Comparison of ENCODE assay signal across 21 cellular contexts in the genomic region with DNA sequence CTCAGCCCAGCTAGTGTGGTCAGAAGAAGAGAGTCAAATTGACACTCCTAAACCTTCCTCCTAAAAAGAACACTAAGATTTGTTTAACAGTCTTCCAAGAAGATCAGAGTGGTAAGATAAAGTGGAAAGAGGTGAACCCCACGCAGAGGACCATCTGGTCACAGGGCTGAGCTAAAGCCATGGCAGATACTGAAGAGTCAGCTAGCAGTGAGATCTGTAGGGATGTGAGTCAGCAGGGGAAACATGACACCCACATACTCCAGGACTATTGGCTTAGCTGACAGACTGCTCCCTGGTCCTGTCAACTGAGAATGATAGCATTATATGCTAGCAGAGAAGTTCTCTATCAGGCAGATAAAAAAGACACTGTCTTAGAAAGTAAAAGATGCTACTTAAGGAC.
A peak's percentile ranks its signal among the peaks of the same experiment; 100 is the strongest.
DNase-seq lines count a peak whose midpoint lies in the region; ATAC-seq and TF ChIP-seq lines count a peak whose summit lies in the region.
"Had no signal": no experiment of that assay in that cellular context is flagged by ENCODE, and none has a peak within 500 bp of the region (broad histone marks: within the 10 kb centered on the region; RNA-seq: fewer than 3 reads in every experiment).

No MANE protein-coding gene starts in this region.

- peak; percentile 5 for DNase-seq in GM23338 (ENCODE audit: low spot score)
- DNase-seq in MG63 = peak; percentile 15
- peak; percentile 29 for DNase-seq in SW480 (ENCODE audit: low spot score)
- peak; percentile 7 for DNase-seq in kidney tubule cell (ENCODE audit: low spot score)
- DNase-seq in T-helper 2 cell = no peak
- DNase-seq in NCI-H2029 (lab: John Stamatoyannopoulos, UW) = no peak
- DNase-seq: activated CD4-positive, alpha-beta T cell treated with anti-CD3 and anti-CD28 coated beads for 36 hours; adrenal gland; AML-193; caudate nucleus; COR-L47; effector CD4-positive, alpha-beta T cell; KG1; kidney; NCI-H1105; T1000 had no signal

- no peak overlapping the region for H3K27ac Mint-ChIP-seq in GM23338
- H3K27ac Mint-ChIP-seq: activated CD4-positive, alpha-beta T cell treated with anti-CD3 and anti-CD28 coated beads for 36 hours; stimulated activated memory B cell treated with anti-CD40 and anti-IgM and Interleukin-4, amounts not matched to agents 10 μg/mL and 1 μg/mL and 100 μg/mL, for 72 hours had no signal

- H3F3A ChIP-seq in GM23338 (replicated peaks; ENCODE audit: low read depth) = no peaks in the 10 kb centered on the region

- no peaks in the 10 kb centered on the region for H3K9me3 ChIP-seq in MG63
- H3K9me3 ChIP-seq: adrenal gland, thoracic aorta had no signal

- H3K4me2 ChIP-seq in GM23338 = no peak overlapping the region

- H3K4me3 ChIP-seq in GM23338 (no peak overlapping the region), MG63 (no peak overlapping the region)
- H3K4me3 ChIP-seq: adrenal gland, GM12878, thoracic aorta had no signal

- H3K27me3 Mint-ChIP-seq in GM23338 (ENCODE audit: insufficient read depth, low read depth, poor library complexity) = no peaks in the 10 kb centered on the region
- H3K27me3 Mint-ChIP-seq: activated CD4-positive, alpha-beta T cell treated with anti-CD3 and anti-CD28 coated beads for 36 hours; stimulated activated memory B cell treated with anti-CD40 and anti-IgM and Interleukin-4, amounts not matched to agents 10 μg/mL and 1 μg/mL and 100 μg/mL, for 72 hours had no signal

- no peaks in the 10 kb centered on the region for H3K36me3 ChIP-seq in GM23338 (ENCODE audit: insufficient read depth)
- H3K36me3 ChIP-seq in MG63 = no peaks in the 10 kb centered on the region
- H3K36me3 ChIP-seq: adrenal gland, thoracic aorta had no signal

- peaks cover 2% of the 10 kb centered on the region; the same call in 1 of the 3 replicates for H3K4me1 Mint-ChIP-seq in GM23338
- H3K4me1 Mint-ChIP-seq: activated CD4-positive, alpha-beta T cell treated with anti-CD3 and anti-CD28 coated beads for 36 hours; stimulated activated memory B cell treated with anti-CD40 and anti-IgM and Interleukin-4, amounts not matched to agents 10 μg/mL and 1 μg/mL and 100 μg/mL, for 72 hours had no signal

- H3K79me2 ChIP-seq in GM23338 (replicated peaks; ENCODE audit: insufficient read depth) = no peaks in the 10 kb centered on the region

- H3K9me3 Mint-ChIP-seq in GM23338 = no peaks in the 10 kb centered on the region

- no peak for TF ChIP-seq CTCF in GM23338 (conservative IDR thresholded peaks at IDR 0.05; ENCODE audit: low read depth in 2 of 2)

- no peaks in the 10 kb centered on the region for H3K9me2 ChIP-seq in GM23338 (ENCODE audit: insufficient read depth)

- H2AFZ ChIP-seq in GM23338 = peak overlapping the region; percentile 90

- H3K27me3 ChIP-seq in GM23338 (ENCODE audit: insufficient read depth) (no peaks in the 10 kb centered on the region), MG63 (no peaks in the 10 kb centered on the region)
- H3K27me3 ChIP-seq: adrenal gland had no signal

- no peaks in the 10 kb centered on the region for H3K36me3 Mint-ChIP-seq in GM23338 (ENCODE audit: low read depth)
- H3K36me3 Mint-ChIP-seq: stimulated activated memory B cell treated with anti-CD40 and anti-IgM and Interleukin-4, amounts not matched to agents 10 μg/mL and 1 μg/mL and 100 μg/mL, for 72 hours had no signal

- peak; percentile 54 for ATAC-seq in GM23338
- ATAC-seq in GM18502 (IDR thresholded peaks at IDR 0.05; ENCODE audit: poor library complexity, unreplicated experiment) = no peak
- no peak for ATAC-seq in HG03175 (IDR thresholded peaks at IDR 0.05; ENCODE audit: unreplicated experiment)
- ATAC-seq: activated CD4-positive, alpha-beta T cell treated with anti-CD3 and anti-CD28 coated beads for 36 hours; GM12878; stimulated activated memory B cell treated with anti-CD40 and anti-IgM and Interleukin-4, amounts not matched to agents 10 μg/mL and 1 μg/mL and 100 μg/mL, for 72 hours had no signal

- H4K20me1 ChIP-seq in GM23338 (replicated peaks; ENCODE audit: insufficient read depth) = no peaks in the 10 kb centered on the region

- no peaks in the 10 kb centered on the region for H3K4me1 ChIP-seq in GM23338 (ENCODE audit: insufficient read depth)
- H3K4me1 ChIP-seq: adrenal gland had no signal

- no peak overlapping the region for H3K4me3 Mint-ChIP-seq in GM23338
- H3K4me3 Mint-ChIP-seq: activated CD4-positive, alpha-beta T cell treated with anti-CD3 and anti-CD28 coated beads for 36 hours; stimulated activated memory B cell treated with anti-CD40 and anti-IgM and Interleukin-4, amounts not matched to agents 10 μg/mL and 1 μg/mL and 100 μg/mL, for 72 hours had no signal

- no peak overlapping the region for H3K27ac ChIP-seq in GM23338 (ENCODE audit: low read depth)
- H3K27ac ChIP-seq: adrenal gland, thoracic aorta had no signal

TF ChIP-seq in GM23338, 12 proteins besides CTCF, POLR2A, EP300 and RAD21:
- TF ChIP-seq POLR2AphosphoS5 (IDR thresholded peaks at IDR 0.05; ENCODE audit: low read depth) (no peak), JUNB (IDR thresholded peaks at IDR 0.05; ENCODE audit: unreplicated experiment) (no peak), ZNF331 (CRISPR knock-in tag; IDR thresholded peaks at IDR 0.05; ENCODE audit: low read depth) (no peak), NANOG (IDR thresholded peaks at IDR 0.05; ENCODE audit: borderline replicate concordance) (no peak), EZH2 (IDR thresholded peaks at IDR 0.05; ENCODE audit: low read depth, unreplicated experiment) (no peak), STAT1 (IDR thresholded peaks at IDR 0.05; ENCODE audit: unreplicated experiment) (no peak), CREB1 (CRISPR knock-in tag; IDR thresholded peaks at IDR 0.05; ENCODE audit: low read depth) (no peak), ZNF114 (CRISPR knock-in tag; IDR thresholded peaks at IDR 0.05) (no peak), EZH2phosphoT487 (IDR thresholded peaks at IDR 0.05; ENCODE audit: unreplicated experiment) (no peak)
- TF ChIP-seq, protein P1, sequence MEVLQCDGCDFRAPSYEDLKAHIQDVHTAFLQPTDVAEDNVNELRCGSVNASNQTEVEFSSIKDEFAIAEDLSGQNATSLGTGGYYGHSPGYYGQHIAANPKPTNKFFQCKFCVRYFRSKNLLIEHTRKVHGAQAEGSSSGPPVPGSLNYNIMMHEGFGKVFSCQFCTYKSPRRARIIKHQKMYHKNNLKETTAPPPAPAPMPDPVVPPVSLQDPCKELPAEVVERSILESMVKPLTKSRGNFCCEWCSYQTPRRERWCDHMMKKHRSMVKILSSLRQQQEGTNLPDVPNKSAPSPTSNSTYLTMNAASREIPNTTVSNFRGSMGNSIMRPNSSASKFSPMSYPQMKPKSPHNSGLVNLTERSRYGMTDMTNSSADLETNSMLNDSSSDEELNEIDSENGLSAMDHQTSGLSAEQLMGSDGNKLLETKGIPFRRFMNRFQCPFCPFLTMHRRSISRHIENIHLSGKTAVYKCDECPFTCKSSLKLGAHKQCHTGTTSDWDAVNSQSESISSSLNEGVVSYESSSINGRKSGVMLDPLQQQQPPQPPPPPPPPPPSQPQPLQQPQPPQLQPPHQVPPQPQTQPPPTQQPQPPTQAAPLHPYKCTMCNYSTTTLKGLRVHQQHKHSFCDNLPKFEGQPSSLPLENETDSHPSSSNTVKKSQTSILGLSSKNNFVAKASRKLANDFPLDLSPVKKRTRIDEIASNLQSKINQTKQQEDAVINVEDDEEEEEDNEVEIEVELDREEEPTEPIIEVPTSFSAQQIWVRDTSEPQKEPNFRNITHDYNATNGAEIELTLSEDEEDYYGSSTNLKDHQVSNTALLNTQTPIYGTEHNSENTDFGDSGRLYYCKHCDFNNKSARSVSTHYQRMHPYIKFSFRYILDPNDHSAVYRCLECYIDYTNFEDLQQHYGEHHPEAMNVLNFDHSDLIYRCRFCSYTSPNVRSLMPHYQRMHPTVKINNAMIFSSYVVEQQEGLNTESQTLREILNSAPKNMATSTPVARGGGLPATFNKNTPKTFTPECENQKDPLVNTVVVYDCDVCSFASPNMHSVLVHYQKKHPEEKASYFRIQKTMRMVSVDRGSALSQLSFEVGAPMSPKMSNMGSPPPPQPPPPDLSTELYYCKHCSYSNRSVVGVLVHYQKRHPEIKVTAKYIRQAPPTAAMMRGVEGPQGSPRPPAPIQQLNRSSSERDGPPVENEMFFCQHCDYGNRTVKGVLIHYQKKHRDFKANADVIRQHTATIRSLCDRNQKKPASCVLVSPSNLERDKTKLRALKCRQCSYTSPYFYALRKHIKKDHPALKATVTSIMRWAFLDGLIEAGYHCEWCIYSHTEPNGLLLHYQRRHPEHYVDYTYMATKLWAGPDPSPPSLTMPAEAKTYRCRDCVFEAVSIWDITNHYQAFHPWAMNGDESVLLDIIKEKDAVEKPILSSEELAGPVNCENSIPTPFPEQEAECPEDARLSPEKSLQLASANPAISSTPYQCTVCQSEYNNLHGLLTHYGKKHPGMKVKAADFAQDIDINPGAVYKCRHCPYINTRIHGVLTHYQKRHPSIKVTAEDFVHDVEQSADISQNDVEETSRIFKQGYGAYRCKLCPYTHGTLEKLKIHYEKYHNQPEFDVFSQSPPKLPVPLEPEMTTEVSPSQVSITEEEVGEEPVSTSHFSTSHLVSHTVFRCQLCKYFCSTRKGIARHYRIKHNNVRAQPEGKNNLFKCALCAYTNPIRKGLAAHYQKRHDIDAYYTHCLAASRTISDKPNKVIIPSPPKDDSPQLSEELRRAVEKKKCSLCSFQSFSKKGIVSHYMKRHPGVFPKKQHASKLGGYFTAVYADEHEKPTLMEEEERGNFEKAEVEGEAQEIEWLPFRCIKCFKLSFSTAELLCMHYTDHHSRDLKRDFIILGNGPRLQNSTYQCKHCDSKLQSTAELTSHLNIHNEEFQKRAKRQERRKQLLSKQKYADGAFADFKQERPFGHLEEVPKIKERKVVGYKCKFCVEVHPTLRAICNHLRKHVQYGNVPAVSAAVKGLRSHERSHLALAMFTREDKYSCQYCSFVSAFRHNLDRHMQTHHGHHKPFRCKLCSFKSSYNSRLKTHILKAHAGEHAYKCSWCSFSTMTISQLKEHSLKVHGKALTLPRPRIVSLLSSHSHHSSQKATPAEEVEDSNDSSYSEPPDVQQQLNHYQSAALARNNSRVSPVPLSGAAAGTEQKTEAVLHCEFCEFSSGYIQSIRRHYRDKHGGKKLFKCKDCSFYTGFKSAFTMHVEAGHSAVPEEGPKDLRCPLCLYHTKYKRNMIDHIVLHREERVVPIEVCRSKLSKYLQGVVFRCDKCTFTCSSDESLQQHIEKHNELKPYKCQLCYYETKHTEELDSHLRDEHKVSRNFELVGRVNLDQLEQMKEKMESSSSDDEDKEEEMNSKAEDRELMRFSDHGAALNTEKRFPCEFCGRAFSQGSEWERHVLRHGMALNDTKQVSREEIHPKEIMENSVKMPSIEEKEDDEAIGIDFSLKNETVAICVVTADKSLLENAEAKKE (CRISPR knock-in tag; IDR thresholded peaks at IDR 0.05) = no peak

Comparison
In these comparisons a context has a peak if more than half of its experiments do, and no peak if none do; other contexts are left out.
1. DNase-seq: peak in GM23338 (single experiment), MG63 (single experiment), SW480 (single experiment) and kidney tubule cell (single experiment); none in T-helper 2 cell (0 of 5) and NCI-H2029 (single experiment).